ENCODE assay signal across 15 cellular contexts in genomic region chr10:113524539-113525490, GRCh38. TPM values are rescaled to one million over a fixed set of nuclear protein-coding genes. Genes with fewer than 3 reads are reported as not detected.
DNase-seq lines count a peak whose midpoint lies in the region; ATAC-seq and TF ChIP-seq lines count a peak whose summit lies in the region.
"Had no signal": no experiment of that assay in that cellular context is flagged by ENCODE, and none has a peak within 500 bp of the region (broad histone marks: within the 10 kb centered on the region; RNA-seq: fewer than 3 reads in every experiment).

No MANE protein-coding gene starts in this region.

- no peak overlapping the region for H3K14ac ChIP-seq in trophoblast cell (ENCODE audit: low read length)

- intact Hi-C loops in activated naive CD4-positive, alpha-beta T cell treated with anti-CD3 and anti-CD28 coated beads for 36 hours (cut with micrococcal nuclease), result loop anchor here (5.0 kb wide), 1 partner anchor 138 kb away; no protein-coding TSS in a partner anchor

- no peak overlapping the region for H2BK120ac ChIP-seq in trophoblast cell (ENCODE audit: insufficient read depth, low read length, poor library complexity)

- H4K8ac ChIP-seq in trophoblast cell (ENCODE audit: low read depth, low read length), result no peak overlapping the region

- no peaks in the 10 kb centered on the region for H3K27me3 ChIP-seq in trophoblast cell (ENCODE audit: insufficient read depth, low read length)
- H3K27me3 ChIP-seq: BE2C had no signal

- H3K18ac ChIP-seq in trophoblast cell (ENCODE audit: low read length), result no peak overlapping the region

- no peak overlapping the region for H3K4me3 Mint-ChIP-seq in activated naive CD4-positive, alpha-beta T cell treated with anti-CD3 and anti-CD28 coated beads for 36 hours
- H3K4me3 Mint-ChIP-seq: memory B cell, neural crest cell had no signal

- H3K4me2 ChIP-seq in trophoblast cell (ENCODE audit: low read length), result no peak overlapping the region

- no peaks in the 10 kb centered on the region for H3K36me3 Mint-ChIP-seq in activated naive CD4-positive, alpha-beta T cell treated with anti-CD3 and anti-CD28 coated beads, Interleukin-2, amount 50 U/mL, for 72 hours
- no peaks in the 10 kb centered on the region for H3K36me3 Mint-ChIP-seq in activated naive CD4-positive, alpha-beta T cell treated with anti-CD3 and anti-CD28 coated beads for 36 hours (ENCODE audit: low read depth)
- H3K36me3 Mint-ChIP-seq: memory B cell had no signal

- CTCF ChIA-PET in activated naive CD4-positive, alpha-beta T cell treated with anti-CD3 and anti-CD28 coated beads for 36 hours (lab: Charles Lee), result no interaction called here

- no peak overlapping the region for H3K27ac ChIP-seq in trophoblast cell (ENCODE audit: low read depth, low read length)

- no peaks in the 10 kb centered on the region for H3K36me3 ChIP-seq in trophoblast cell (ENCODE audit: control insufficient read depth in 1 of 2, insufficient read depth in 2 of 2, low read length in 2 of 2)
- H3K36me3 ChIP-seq: BE2C had no signal

- no peak overlapping the region for H4K91ac ChIP-seq in trophoblast cell (ENCODE audit: low read depth, low read length)

- H3K79me2 ChIP-seq in trophoblast cell (ENCODE audit: control insufficient read depth, insufficient read depth, low read length, poor library complexity), result no peaks in the 10 kb centered on the region

- H3K27ac Mint-ChIP-seq in activated naive CD4-positive, alpha-beta T cell treated with anti-CD3 and anti-CD28 coated beads, Interleukin-2, amount 50 U/mL, for 72 hours, result no peak overlapping the region
- no peak overlapping the region for H3K27ac Mint-ChIP-seq in activated naive CD4-positive, alpha-beta T cell treated with anti-CD3 and anti-CD28 coated beads for 36 hours
- H3K27ac Mint-ChIP-seq: memory B cell had no signal

- no peak for ATAC-seq in activated naive CD4-positive, alpha-beta T cell treated with anti-CD3 and anti-CD28 coated beads, Interleukin-2, amount 50 U/mL, for 72 hours
- no peak for ATAC-seq in HG02852 (IDR thresholded peaks at IDR 0.05; ENCODE audit: unreplicated experiment)

- H2AFZ ChIP-seq in trophoblast cell (ENCODE audit: insufficient read depth, low read length, poor library complexity), result no peak overlapping the region

- no peak overlapping the region for H3K9ac ChIP-seq in trophoblast cell (ENCODE audit: low read length)

- no peak overlapping the region for H2BK5ac ChIP-seq in trophoblast cell (ENCODE audit: low read depth, low read length, poor library complexity)

- H2AK5ac ChIP-seq in trophoblast cell (ENCODE audit: low read length), result no peak overlapping the region

- no peak overlapping the region for H3K4ac ChIP-seq in trophoblast cell (ENCODE audit: low read depth, low read length)

- no peak overlapping the region for H3K23ac ChIP-seq in trophoblast cell (ENCODE audit: low read length)

- DNase-seq in Daoy (ENCODE audit: low read depth) (peak; percentile 34), M059J (ENCODE audit: low read depth) (peak; percentile 52), epithelial cell of esophagus (ENCODE audit: low read depth) (peak; percentile 22), trophoblast cell (peak; percentile 8 to 62), NCI-H1694 (lab: John Stamatoyannopoulos, UW) (no peak)
- no peak for DNase-seq in activated naive CD4-positive, alpha-beta T cell treated with anti-CD3 and anti-CD28 coated beads, Interleukin-2, amount 50 U/mL, for 72 hours (ENCODE audit: low spot score in 2 of 2)
- DNase-seq in activated naive CD4-positive, alpha-beta T cell treated with anti-CD3 and anti-CD28 coated beads for 36 hours, result no peak
- DNase-seq: BE2C, NCI-H1436, SHP77 had no signal

- H2BK12ac ChIP-seq in trophoblast cell (ENCODE audit: low read length), result no peak overlapping the region

- H3K79me1 ChIP-seq in trophoblast cell (ENCODE audit: low read length), result no peaks in the 10 kb centered on the region

- no peak overlapping the region for H3K4me3 ChIP-seq in epithelial cell of esophagus (ENCODE audit: low read length)
- no peak overlapping the region for H3K4me3 ChIP-seq in trophoblast cell (ENCODE audit: low read depth, low read length)

- no CpG with 5 or more reads among the region's 11 CpGs for WGBS in trophoblast cell (ENCODE audit: extremely low coverage, insufficient coverage, insufficient read length)

- H3K27me3 Mint-ChIP-seq in activated naive CD4-positive, alpha-beta T cell treated with anti-CD3 and anti-CD28 coated beads for 36 hours (ENCODE audit: low read depth), result peaks cover 8% of the 10 kb centered on the region

- H3K4me1 Mint-ChIP-seq in activated naive CD4-positive, alpha-beta T cell treated with anti-CD3 and anti-CD28 coated beads for 36 hours (ENCODE audit: low read depth), result no peaks in the 10 kb centered on the region
- H3K4me1 Mint-ChIP-seq: memory B cell had no signal

- no peaks in the 10 kb centered on the region for H3K9me3 Mint-ChIP-seq in activated naive CD4-positive, alpha-beta T cell treated with anti-CD3 and anti-CD28 coated beads, Interleukin-2, amount 50 U/mL, for 72 hours
- H3K9me3 Mint-ChIP-seq in activated naive CD4-positive, alpha-beta T cell treated with anti-CD3 and anti-CD28 coated beads for 36 hours, result no peaks in the 10 kb centered on the region
- H3K9me3 Mint-ChIP-seq: memory B cell, neural crest cell had no signal

- H4K12ac ChIP-seq in trophoblast cell (ENCODE audit: low read depth, low read length), result no peak overlapping the region

- H3K4me1 ChIP-seq in trophoblast cell (ENCODE audit: control insufficient read depth in 1 of 2, insufficient read depth in 2 of 2, low read length in 2 of 2), result peaks cover 0 to 3% of the 10 kb centered on the region in 2 experiments
- H3K4me1 ChIP-seq: BE2C had no signal

- H3K9me3 ChIP-seq in trophoblast cell (ENCODE audit: insufficient read depth, low read depth, low read length), result peaks cover 2% of the 10 kb centered on the region
- H3K9me3 ChIP-seq: BE2C had no signal

- no peak for TF ChIP-seq CTCF in epithelial cell of esophagus (IDR thresholded peaks at IDR 0.05; ENCODE audit: insufficient read depth, low read depth, low read length, missing control alignments)

RNA-seq across cellular contexts. Expression of gene HABP2, which starts 28.0 kb away (rescaled TPM):
- not detected in 2 replicates for total RNA-seq in Daoy (2014; rRNA removed; shearing (Covaris generic))
- not detected in 2 replicates for total RNA-seq in M059J (2014; rRNA removed; shearing (Covaris generic))
- polyA plus RNA-seq in trophoblast cell (2013), result 0.03 TPM in 2 replicates
- not detected for total RNA-seq in activated naive CD4-positive, alpha-beta T cell treated with anti-CD3 and anti-CD28 coated beads, Interleukin-2, amount 50 U/mL, for 72 hours
- total RNA-seq in activated naive CD4-positive, alpha-beta T cell treated with anti-CD3 and anti-CD28 coated beads for 36 hours, result not detected
- total RNA-seq: activated CD8-positive, alpha-beta memory T cell treated with anti-CD3 and anti-CD28 coated beads for 36 hours; neural crest cell; subcutaneous adipose tissue had no signal

Comparison
In these comparisons a context has a peak if more than half of its experiments do, and no peak if none do; other contexts are left out.
1. DNase-seq: peak in Daoy (single experiment), M059J (single experiment), epithelial cell of esophagus (single experiment) and trophoblast cell (2 of 2); none in activated naive CD4-positive, alpha-beta T cell treated with anti-CD3 and anti-CD28 coated beads, Interleukin-2, amount 50 U/mL, for 72 hours (0 of 2), activated naive CD4-positive, alpha-beta T cell treated with anti-CD3 and anti-CD28 coated beads for 36 hours (single experiment) and NCI-H1694 (single experiment).